21 cellular contexts compared by ENCODE assay signal in genomic region chr11:83000381-83000780, GRCh38.
DNase-seq lines count a peak whose midpoint lies in the region; ATAC-seq and TF ChIP-seq lines count a peak whose summit lies in the region.
"Had no signal": no experiment of that assay in that cellular context is flagged by ENCODE, and none has a peak within 500 bp of the region (broad histone marks: within the 10 kb centered on the region; RNA-seq: fewer than 3 reads in every experiment).

No MANE protein-coding gene starts in this region.

- no peak overlapping the region for H3K4me2 ChIP-seq in H9 (ENCODE audit: insufficient read depth, insufficient read length, low read length)
- H3K4me2 ChIP-seq: A549 had no signal

- H3K36me3 Mint-ChIP-seq in H9 (ENCODE audit: insufficient read depth in 1 of 3, low read depth in 3 of 3) (no peaks in the 10 kb centered on the region), T-helper 17 cell (ENCODE audit: low read depth) (no peaks in the 10 kb centered on the region), T-cell (peaks cover 8% of the 10 kb centered on the region)

- H3K9ac ChIP-seq in H9 (ENCODE audit: extremely low read depth, insufficient read length, low read length) = no peak overlapping the region

- POLR2A ChIA-PET in T-cell (lab: Charles Lee) = interaction anchor here in 1 of 2 donors (0.7 kb wide), 1 partner anchor 19 kb away, joined by 16 read pairs; no protein-coding TSS in a partner anchor

- no peak overlapping the region for H3K23ac ChIP-seq in H9 (ENCODE audit: insufficient read length, low read depth, low read length)

- H3K4me1 Mint-ChIP-seq in H9 (peaks cover 7 to 22% of the 10 kb centered on the region in 2 experiments; a peak in 3 of 4 replicates), T-helper 17 cell (peaks cover 19% of the 10 kb centered on the region), T-cell (peaks cover 30 to 55% (median 45%) of the 10 kb centered on the region in 3 donors)

- no peak overlapping the region for H4K5ac ChIP-seq in H9 (ENCODE audit: insufficient read length, low read depth, low read length)

- H2BK15ac ChIP-seq in H9 (ENCODE audit: low read depth, low read length) = no peak overlapping the region

- no CpG with 5 or more reads among the region's 6 CpGs for WGBS in H9 (ENCODE audit: extremely low coverage, insufficient read length, low lambda C conversion rate)

- H3K27ac ChIP-seq in H9 (ENCODE audit: insufficient read length, low read depth, low read length) = no peak overlapping the region
- H3K27ac ChIP-seq in gastrocnemius medialis = peak overlapping the region; percentile 41 to 75 (median 62)
- H3K27ac ChIP-seq: A549 had no signal

- H3K9me3 Mint-ChIP-seq in H9 (no peaks in the 10 kb centered on the region), T-cell (no peaks in the 10 kb centered on the region)

- H3K4me3 Mint-ChIP-seq in H9 (no peak overlapping the region), T-helper 17 cell (no peak overlapping the region), T-cell (no peak overlapping the region)

- H4K20me1 ChIP-seq in H9 (ENCODE audit: control insufficient read depth, insufficient read depth, insufficient read length) = no peaks in the 10 kb centered on the region

- no peak overlapping the region for H3K4me3 ChIP-seq in gastrocnemius medialis
- H3K4me3 ChIP-seq: A549, HAP-1 had no signal

- TF ChIP-seq CTCF in H9 (conservative IDR thresholded peaks at IDR 0.05) (no peak), gastrocnemius medialis (IDR thresholded peaks at IDR 0.05 in 4 of 5, conservative IDR thresholded peaks at IDR 0.05 in 1 of 5) (no peak)

- H3K14ac ChIP-seq in H9 (ENCODE audit: insufficient read depth, low read length) = no peak overlapping the region

- H3K79me2 ChIP-seq in H9 (ENCODE audit: insufficient read depth, low read length) = no peaks in the 10 kb centered on the region

- no peak overlapping the region for H2BK12ac ChIP-seq in H9 (ENCODE audit: insufficient read length, low read depth, low read length)

- no peak overlapping the region for H3T11ph ChIP-seq in H9 (ENCODE audit: low read length)

- H3K4me1 ChIP-seq in H9 (ENCODE audit: insufficient read depth, low read length) (no peaks in the 10 kb centered on the region; the same call in 1 of the 2 replicates), gastrocnemius medialis (peaks cover 87 to 95% of the 10 kb centered on the region in 2 donors)
- H3K4me1 ChIP-seq: A549, HAP-1 had no signal

- TF ChIP-seq POLR2A in gastrocnemius medialis (IDR thresholded peaks at IDR 0.05) = no peak

- H3K9me3 ChIP-seq in H9 (ENCODE audit: control insufficient read depth, low read depth, low read length) (no peaks in the 10 kb centered on the region), T-helper 17 cell (ENCODE audit: control insufficient read depth, low read length, poor library complexity, severe bottlenecking) (no peaks in the 10 kb centered on the region), gastrocnemius medialis (no peaks in the 10 kb centered on the region)
- H3K9me3 ChIP-seq: A549, BE2C, HAP-1 had no signal

- H3K27me3 ChIP-seq in H9 (ENCODE audit: insufficient read depth, low read length) = no peaks in the 10 kb centered on the region
- no peaks in the 10 kb centered on the region for H3K27me3 ChIP-seq in gastrocnemius medialis
- H3K27me3 ChIP-seq: BE2C had no signal

- no peak overlapping the region for H2AFZ ChIP-seq in H9 (ENCODE audit: low read length)

- in situ Hi-C loops in gastrocnemius medialis (cut with MboI; ENCODE audit: low sequenced_read_pairs in 4 of 4) = no loop called here

- H3K27ac Mint-ChIP-seq in H9 (peak overlapping the region in 2 of 3 experiments; percentile 14 to 37; a peak in 2 of 7 replicates), T-helper 17 cell (peak overlapping the region; percentile 45), T-cell (no peak overlapping the region)

- H4K91ac ChIP-seq in H9 (ENCODE audit: insufficient read length, low read depth, low read length) = no peak overlapping the region

- no peak overlapping the region for H2BK20ac ChIP-seq in H9 (ENCODE audit: low read depth, low read length, poor library complexity, severe bottlenecking)

- H4K8ac ChIP-seq in H9 (replicated peaks; ENCODE audit: insufficient read length, low read depth, low read length) = no peak overlapping the region

- no peak overlapping the region for H2AK5ac ChIP-seq in H9 (ENCODE audit: insufficient read length, low read length)

- no peak for ATAC-seq in T-helper 17 cell
- ATAC-seq in gastrocnemius medialis = no peak
- no peak for ATAC-seq in T-cell (replicated peaks in 1 of 4)
- ATAC-seq in GM19395 (IDR thresholded peaks at IDR 0.05; ENCODE audit: unreplicated experiment) = no peak
- ATAC-seq: A549 had no signal

- DNase-seq in H9 (no peak), T-helper 17 cell (no peak), dermis blood vessel endothelial cell (peak; percentile 32), gastrocnemius medialis (no peak), T-cell (no peak), NCI-H128 (lab: John Stamatoyannopoulos, UW; ENCODE audit: unreplicated experiment) (no peak), CD1c-positive myeloid dendritic cell (ENCODE audit: extremely low spot score) (no peak)
- DNase-seq: BE2C; CD4-positive, CD25-positive, alpha-beta regulatory T cell; COR-L47; DMS79; IMR-90; NCI-H1417 treated with DMSO at 0.1 percent for 48 hours; NCI-H187; NCI-H446; NCI-H526; OCI-M1; Right ventricle myocardium superior had no signal

- no peaks in the 10 kb centered on the region for H3K79me1 ChIP-seq in H9 (ENCODE audit: insufficient read depth, low read depth, low read length, poor library complexity, severe bottlenecking)

- H3K23me2 ChIP-seq in H9 (ENCODE audit: insufficient read length, low read depth, low read length, poor library complexity, severe bottlenecking) = no peaks in the 10 kb centered on the region

- no peaks in the 10 kb centered on the region for H3K36me3 ChIP-seq in gastrocnemius medialis
- H3K36me3 ChIP-seq: BE2C, HAP-1 had no signal

- no peaks in the 10 kb centered on the region for H3K27me3 Mint-ChIP-seq in H9 (ENCODE audit: low read depth)
- H3K27me3 Mint-ChIP-seq in T-helper 17 cell = no peaks in the 10 kb centered on the region
- H3K27me3 Mint-ChIP-seq in T-cell = no peaks in the 10 kb centered on the region
- H3K27me3 Mint-ChIP-seq: CD4-positive, CD25-positive, alpha-beta regulatory T cell had no signal

- no peak overlapping the region for H2BK5ac ChIP-seq in H9 (ENCODE audit: insufficient read length, low read length)

- intact Hi-C loops in gastrocnemius medialis (cut with DNase I; ENCODE audit: low total_unique reads) = loop anchor here (5.0 to 10.0 kb wide), 2 partner anchors 72 to 284 kb away; partner anchors contain the start of genes CCDC90B and RAB30

- H3K18ac ChIP-seq in H9 (ENCODE audit: insufficient read length, low read depth, low read length) = no peak overlapping the region

- H3K4ac ChIP-seq in H9 (ENCODE audit: low read depth, low read length) = no peak overlapping the region

- H3K56ac ChIP-seq in H9 (ENCODE audit: insufficient read length, low read depth, low read length) = no peak overlapping the region

- H2BK120ac ChIP-seq in H9 (ENCODE audit: low read depth, low read length, poor library complexity, severe bottlenecking) = no peak overlapping the region

- CTCF ChIA-PET in T-cell (lab: Charles Lee) = interaction anchor here in 1 of 2 donors (1.4 kb wide), 1 partner anchor 15 kb away, joined by 3 read pairs; no protein-coding TSS in a partner anchor

Comparison
In these comparisons a context has a peak if more than half of its experiments do, and no peak if none do; other contexts are left out.
1. H3K27ac Mint-ChIP-seq: peak in H9 (2 of 3) and T-helper 17 cell (single experiment); none in T-cell (0 of 2).